5 cellular contexts compared by ENCODE assay signal in the genomic region with DNA sequence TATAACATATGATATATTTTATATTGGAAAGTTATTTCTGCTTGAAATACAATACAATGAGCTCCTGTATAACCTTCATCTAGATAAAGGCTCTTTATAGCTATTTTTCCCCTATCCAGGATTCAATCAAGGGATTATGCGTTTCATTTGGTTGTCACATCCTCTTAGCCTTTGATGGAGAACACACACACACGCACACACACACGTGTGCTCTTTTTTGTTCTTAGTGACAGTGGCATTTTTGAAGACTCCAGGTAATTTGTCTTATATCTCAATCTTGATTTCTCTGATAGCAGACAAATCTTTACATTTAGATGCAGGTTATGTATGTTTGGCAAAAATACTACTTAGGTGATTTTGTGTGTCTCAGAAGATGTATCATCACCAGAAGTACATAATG.
"Had no signal": no experiment of that assay in that cellular context is flagged by ENCODE, and none has a peak within 500 bp of the region (broad histone marks: within the 10 kb centered on the region; RNA-seq: fewer than 3 reads in every experiment).

No MANE protein-coding gene starts in this region.

- H3K27ac ChIP-seq: HL-60 had no signal

- H3K4me3 ChIP-seq: K562 had no signal

- DNase-seq: IMR-90, KBM-7, KG1 had no signal
